20 cellular contexts compared by ENCODE assay signal in genomic region chr18:33115476-33115875, GRCh38.
"Had no signal": no experiment of that assay in that cellular context is flagged by ENCODE, and none has a peak within 500 bp of the region (broad histone marks: within the 10 kb centered on the region; RNA-seq: fewer than 3 reads in every experiment).

No MANE protein-coding gene starts in this region.

- DNase-seq: IMR-90; Karpas-422; KG1; MG63; NCI-H1092; NCI-H1436; NCI-H187; NCI-H2081 treated with DMSO at 0.1 percent for 48 hours; NCI-H345; NCI-H446 treated with DMSO at 0.1 percent for 48 hours; NCI-H510A treated with DMSO at 0.1 percent for 48 hours; NCI-H526; NK-92 treated with Interleukin-12 subunit alpha and Interleukin-12 subunit beta, amount 100 ng/mL, for 24 hours; PC-3; SHP77 treated with DMSO at 0.1 percent for 48 hours; SJCRH30 had no signal

- ATAC-seq: Panc1, PC-3, SK-N-SH treated with all-trans-retinoic acid at 6 μM for 48 hours had no signal

- H3K9me3 ChIP-seq: MG63, SJCRH30 had no signal

- H3K27ac ChIP-seq: RWPE1, SJCRH30 had no signal

- H3K27me3 ChIP-seq: MG63, SJCRH30 had no signal

- H3K4me1 ChIP-seq: SJCRH30 had no signal

- H3K36me3 ChIP-seq: MG63, SJCRH30 had no signal

- FAIRE-seq: HepG2 had no signal

- H3K4me3 ChIP-seq: MG63, SJCRH30 had no signal
